Comparison of ENCODE assay signal across 8 cellular contexts in the genomic region with DNA sequence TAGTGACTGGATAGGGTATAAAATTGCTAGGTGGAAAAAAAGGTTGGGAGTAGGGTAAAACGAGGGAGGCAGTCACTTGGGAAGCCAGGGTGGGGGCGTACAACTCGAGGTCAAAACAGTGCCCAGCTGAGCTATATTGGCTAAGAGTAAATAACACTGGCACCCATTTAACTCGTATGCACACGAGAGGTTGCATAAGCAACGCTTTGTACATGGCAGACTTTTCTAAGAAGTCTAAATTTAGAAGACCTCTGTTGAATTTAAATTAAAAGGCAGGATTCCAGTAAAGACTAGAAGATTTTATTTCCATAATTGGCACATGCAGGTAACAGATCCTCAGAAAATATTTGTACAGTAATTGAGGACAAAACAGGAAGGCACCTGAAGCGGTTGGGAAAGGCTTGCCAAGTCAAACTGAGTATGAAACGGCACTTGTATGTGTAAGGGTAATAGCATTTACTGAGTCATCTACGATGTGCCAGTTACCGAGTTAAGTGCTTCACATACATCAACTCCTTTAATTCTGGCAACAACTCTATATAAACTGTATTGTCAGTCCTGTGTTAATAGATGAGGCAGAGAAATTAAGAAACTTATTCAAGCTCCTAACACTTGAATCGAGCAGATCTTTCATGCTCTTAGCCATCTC.
DNase-seq lines count a peak whose midpoint lies in the region; ATAC-seq and TF ChIP-seq lines count a peak whose summit lies in the region.

No MANE protein-coding gene starts in this region.

- peak overlapping the region; percentile 67 for H3K4me3 ChIP-seq in GM12865 (ENCODE audit: low read depth, low read length)
- H3K4me3 ChIP-seq in astrocyte of the cerebellum (ENCODE audit: low read depth, low read length), result peak overlapping the region; percentile 77
- H3K4me3 ChIP-seq in neuron (ENCODE audit: low read length), result peak overlapping the region; percentile 71

- no peak overlapping the region for H2AFZ ChIP-seq in neuron (ENCODE audit: low read depth, low read length)

- TF ChIP-seq CTCF in GM12865 (IDR thresholded peaks at IDR 0.05; ENCODE audit: insufficient read depth, low read depth, low read length, missing control alignments) (no peak), astrocyte of the cerebellum (IDR thresholded peaks at IDR 0.05; ENCODE audit: low read depth, low read length, missing control alignments) (no peak)

- no peaks in the 10 kb centered on the region for H3K27me3 ChIP-seq in neuron (ENCODE audit: insufficient read depth, low read length)

- in situ Hi-C loops in astrocyte of the cerebellum (cut with HindIII; ENCODE audit: low sequenced_read_pairs), result no loop called here

- H3K4me1 ChIP-seq in neuron (ENCODE audit: insufficient read depth, low read length), result peaks cover 20% of the 10 kb centered on the region

- no peaks in the 10 kb centered on the region for H3K36me3 ChIP-seq in neuron (ENCODE audit: insufficient read depth, low read length)

- DNase-seq in GM12865 (ENCODE audit: low read depth), result peak; percentile 63
- DNase-seq in NCI-H2029 (lab: John Stamatoyannopoulos, UW), result peak; percentile 94
- no peak for DNase-seq in astrocyte of the cerebellum (ENCODE audit: low read depth)
- no peak for DNase-seq in hypothalamus (lab: John Stamatoyannopoulos, UW)
- DNase-seq in stimulated activated naive CD4-positive, alpha-beta T cell treated with Interleukin-2 at 50 U/mL for 16 hours (lab: John Stamatoyannopoulos, UW), result no peak

- peaks cover 2% of the 10 kb centered on the region for H3K9me3 ChIP-seq in neuron (ENCODE audit: low read length)

- ATAC-seq in HG03095 (IDR thresholded peaks at IDR 0.05; ENCODE audit: unreplicated experiment) (no peak), GM21515 (IDR thresholded peaks at IDR 0.05; ENCODE audit: unreplicated experiment) (no peak)

Comparison
In these comparisons a context has a peak if more than half of its experiments do, and no peak if none do; other contexts are left out.
1. DNase-seq: peak in GM12865 (single experiment) and NCI-H2029 (single experiment); none in astrocyte of the cerebellum (single experiment), hypothalamus (0 of 51) and stimulated activated naive CD4-positive, alpha-beta T cell treated with Interleukin-2 at 50 U/mL for 16 hours (single experiment).
2. Peak in every context shown above with its lines, with median percentiles within 50 percentile points of each other: H3K4me3 ChIP-seq.